16 cellular contexts compared by ENCODE assay signal in genomic region chr18:31679806-31680793, GRCh38. TPM values are rescaled to one million over a fixed set of nuclear protein-coding genes. Genes with fewer than 3 reads are reported as not detected.
DNase-seq lines count a peak whose midpoint lies in the region; ATAC-seq and TF ChIP-seq lines count a peak whose summit lies in the region.
"Had no signal": no experiment of that assay in that cellular context is flagged by ENCODE, and none has a peak within 500 bp of the region (broad histone marks: within the 10 kb centered on the region; RNA-seq: fewer than 3 reads in every experiment).

No MANE protein-coding gene starts in this region.

- WGBS in psoas muscle, 3 donors: 88 to 92% (median 89%) methylated on average over 6 of the region's 6 CpGs

- intact Hi-C loops in psoas muscle (cut with DNase I): no loop called here

- peaks cover 54% of the 10 kb centered on the region for H3K4me1 ChIP-seq in RWPE2 (ENCODE audit: insufficient read depth, poor library complexity, severe bottlenecking)
- peaks cover 22% of the 10 kb centered on the region for H3K4me1 ChIP-seq in psoas muscle

- ATAC-seq in RWPE2 (ENCODE audit: low read depth) (no peak), psoas muscle (peak in 1 of 4 donors; percentile 26)
- ATAC-seq: activated T-cell treated with anti-CD3 and anti-CD28 coated beads, Interleukin-2, amount 50 U/mL, for 72 hours had no signal

- no peaks in the 10 kb centered on the region for H3K9me3 ChIP-seq in RWPE2 (ENCODE audit: severe bottlenecking)
- H3K9me3 ChIP-seq in psoas muscle: no peaks in the 10 kb centered on the region
- H3K9me3 ChIP-seq: BLaER1 treated with 17β-estradiol and CSF1 and Interleukin-3, amounts not matched to agents 10 nM and 100 nM had no signal

- H3K27ac ChIP-seq in RWPE2 (ENCODE audit: poor library complexity, severe bottlenecking): peak overlapping the region; percentile 87
- peak overlapping the region; percentile 75 for H3K27ac ChIP-seq in psoas muscle
- H3K27ac ChIP-seq: BLaER1 treated with 17β-estradiol and CSF1 and Interleukin-3, amounts not matched to agents 10 nM and 100 nM had no signal

- no peak for TF ChIP-seq CTCF in RWPE2 (IDR thresholded peaks at IDR 0.05; ENCODE audit: poor library complexity, severe bottlenecking)
- no peak for TF ChIP-seq CTCF in fibroblast of pulmonary artery (IDR thresholded peaks at IDR 0.05; ENCODE audit: low read length, missing control alignments)
- no peak for TF ChIP-seq CTCF in psoas muscle (IDR thresholded peaks at IDR 0.05)

- no peak overlapping the region for H3K4me3 ChIP-seq in RWPE2 (ENCODE audit: severe bottlenecking)
- H3K4me3 ChIP-seq in fibroblast of pulmonary artery (replicated peaks; ENCODE audit: low read depth, low read length): no peak overlapping the region
- H3K4me3 ChIP-seq in psoas muscle: no peak overlapping the region
- H3K4me3 ChIP-seq: BLaER1 treated with 17β-estradiol and CSF1 and Interleukin-3, amounts not matched to agents 10 nM and 100 nM; coronary artery had no signal

- no peaks in the 10 kb centered on the region for H3K36me3 ChIP-seq in RWPE2 (ENCODE audit: low read depth)
- no peaks in the 10 kb centered on the region for H3K36me3 ChIP-seq in psoas muscle (ENCODE audit: insufficient read depth in 1 of 2, low read depth in 1 of 2)
- H3K36me3 ChIP-seq: BLaER1 treated with 17β-estradiol and CSF1 and Interleukin-3, amounts not matched to agents 10 nM and 100 nM had no signal

- H3K27me3 ChIP-seq in RWPE2 (ENCODE audit: insufficient read depth, poor library complexity, severe bottlenecking): no peaks in the 10 kb centered on the region
- H3K27me3 ChIP-seq in psoas muscle (ENCODE audit: insufficient read depth in 3 of 3, low read length in 2 of 3): no peaks in the 10 kb centered on the region

- peak; percentile 35 for DNase-seq in HCEC 1CT
- no peak for DNase-seq in RWPE2 (ENCODE audit: low spot score)
- peak; percentile 48 for DNase-seq in fibroblast of pulmonary artery (ENCODE audit: low read depth)
- DNase-seq in psoas muscle: no peak
- DNase-seq in activated naive CD4-positive, alpha-beta T cell treated with anti-CD3 and anti-CD28 coated beads, Interleukin-2, amount 50 U/mL, for 16 hours: no peak
- DNase-seq in stimulated activated CD4-positive, alpha-beta T cell treated with anti-CD3 and anti-CD28 coated beads, Interleukin-1b, Interleukin-23, amount 100 ng/mL, for 48 hours: no peak
- no peak for DNase-seq in GF-D8 (lab: John Stamatoyannopoulos, UW)
- DNase-seq: activated CD4-positive, alpha-beta T cell treated with anti-CD3 and anti-CD28 coated beads, Interleukin-2, amount 50 U/mL, for 1 hour; activated T-cell treated with anti-CD3 and anti-CD28 coated beads, Interleukin-2, amount 50 U/mL, for 72 hours; DND-41; NCI-H446 treated with DMSO at 0.1 percent for 48 hours; RPMI8226; stimulated activated CD8-positive, alpha-beta memory T cell treated with anti-CD3 and anti-CD28 coated beads, Interleukin-4, amount 100 ng/mL, for 48 hours; T-helper 9 cell had no signal

RNA-seq across cellular contexts. Expression of gene B4GALT6, which starts 4.3 kb away (rescaled TPM):
- 10 to 100 TPM in 1 of 4 donors, 1 to 10 TPM in 3; 4.1 to 13.3 (median 9.0) TPM for total RNA-seq in psoas muscle
- 1 to 10 TPM in 2 of 3 donors, under 1 TPM in 1; 0.98 to 6.7 (median 4.0) TPM for polyA plus RNA-seq in psoas muscle

Comparison
In these comparisons a context has a peak if more than half of its experiments do, and no peak if none do; other contexts are left out.
1. DNase-seq: peak in HCEC 1CT (single experiment) and fibroblast of pulmonary artery (single experiment); none in RWPE2 (single experiment), psoas muscle (0 of 2), activated naive CD4-positive, alpha-beta T cell treated with anti-CD3 and anti-CD28 coated beads, Interleukin-2, amount 50 U/mL, for 16 hours (single experiment), stimulated activated CD4-positive, alpha-beta T cell treated with anti-CD3 and anti-CD28 coated beads, Interleukin-1b, Interleukin-23, amount 100 ng/mL, for 48 hours (single experiment) and GF-D8 (single experiment).